In genomic region chr14:84490081-84490480, GRCh38 we compare ENCODE assay signal across 20 cellular contexts.
DNase-seq lines count a peak whose midpoint lies in the region; ATAC-seq and TF ChIP-seq lines count a peak whose summit lies in the region.
"Had no signal": no experiment of that assay in that cellular context is flagged by ENCODE, and none has a peak within 500 bp of the region (broad histone marks: within the 10 kb centered on the region; RNA-seq: fewer than 3 reads in every experiment).

No MANE protein-coding gene starts in this region.

- TF ChIP-seq RAD21 in SK-N-SH (IDR thresholded peaks at IDR 0.05; ENCODE audit: low read length) = no peak

- H3K36me3 ChIP-seq in SK-N-SH (replicated peaks in 1 of 2; ENCODE audit: control insufficient read depth in 1 of 2, insufficient read depth in 2 of 2, low read length in 1 of 2) (no peaks in the 10 kb centered on the region), testis (ENCODE audit: low read depth, missing control alignments) (no peaks in the 10 kb centered on the region)
- H3K36me3 ChIP-seq: BE2C, BLaER1 had no signal

- H3K27me3 Mint-ChIP-seq in activated CD4-positive, alpha-beta memory T cell treated with anti-CD3 and anti-CD28 coated beads for 36 hours = no peaks in the 10 kb centered on the region
- H3K27me3 Mint-ChIP-seq: CD4-positive, alpha-beta memory T cell; CD4-positive, CD25-positive, alpha-beta regulatory T cell; CD8-positive, alpha-beta memory T cell had no signal

- H3K9ac ChIP-seq in SK-N-SH = no peak overlapping the region
- H3K9ac ChIP-seq: BLaER1 had no signal

- no peaks in the 10 kb centered on the region for H3K79me2 ChIP-seq in SK-N-SH (ENCODE audit: insufficient read depth)

- DNase-seq in SK-N-SH = no peak
- DNase-seq in dermis blood vessel endothelial cell = peak; percentile 51
- DNase-seq in lung microvascular endothelial cell (ENCODE audit: low read depth in 2 of 2) = peak; percentile 23 to 27
- no peak for DNase-seq in T1000 (lab: John Stamatoyannopoulos, UW)
- DNase-seq in activated CD4-positive, alpha-beta memory T cell treated with anti-CD3 and anti-CD28 coated beads for 36 hours = no peak
- DNase-seq in testis = no peak
- DNase-seq: ACHN; BE2C; C1 segment of cervical spinal cord; CD4-positive, alpha-beta memory T cell; CD4-positive, CD25-positive, alpha-beta regulatory T cell; CD8-positive, alpha-beta memory T cell; COR-L47; DMS79 treated with DMSO at 0.1 percent for 48 hours; GF-D8 had no signal

- TF ChIP-seq CTCF in SK-N-SH (IDR thresholded peaks at IDR 0.05) (no peak), testis (IDR thresholded peaks at IDR 0.05) (no peak)

- intact Hi-C loops in activated CD4-positive, alpha-beta memory T cell treated with anti-CD3 and anti-CD28 coated beads for 36 hours (cut with micrococcal nuclease) = no loop called here
- intact Hi-C loops in testis (cut with DNase I; ENCODE audit: low total_unique reads) = no loop called here

- H3K9me3 ChIP-seq in SK-N-SH (no peaks in the 10 kb centered on the region), testis (no peaks in the 10 kb centered on the region)
- H3K9me3 ChIP-seq: A549, BE2C, BLaER1 had no signal

- POLR2A ChIA-PET in SK-N-SH (lab: Yijun Ruan, JAX) = no interaction called here
- POLR2A ChIA-PET in activated CD4-positive, alpha-beta memory T cell treated with anti-CD3 and anti-CD28 coated beads for 36 hours (lab: Charles Lee) = no interaction called here

- no peaks in the 10 kb centered on the region for H3F3A ChIP-seq in SK-N-SH (replicated peaks; ENCODE audit: insufficient read depth)

- H3K4me3 Mint-ChIP-seq in activated CD4-positive, alpha-beta memory T cell treated with anti-CD3 and anti-CD28 coated beads for 36 hours = no peak overlapping the region
- H3K4me3 Mint-ChIP-seq: CD14-positive monocyte; CD4-positive, alpha-beta memory T cell; CD4-positive, CD25-positive, alpha-beta regulatory T cell; CD8-positive, alpha-beta memory T cell had no signal

- H3K4me3 ChIP-seq in SK-N-SH (ENCODE audit: low read depth in 2 of 2, low read length in 1 of 2) (no peak overlapping the region), testis (no peak overlapping the region)
- H3K4me3 ChIP-seq: A549, BLaER1 had no signal

- H3K4me1 Mint-ChIP-seq in activated CD4-positive, alpha-beta memory T cell treated with anti-CD3 and anti-CD28 coated beads for 36 hours (ENCODE audit: low read depth) = no peaks in the 10 kb centered on the region
- H3K4me1 Mint-ChIP-seq: CD14-positive monocyte; CD4-positive, alpha-beta memory T cell; CD4-positive, CD25-positive, alpha-beta regulatory T cell; CD8-positive, alpha-beta memory T cell had no signal

- no peak overlapping the region for H3K27ac Mint-ChIP-seq in activated CD4-positive, alpha-beta memory T cell treated with anti-CD3 and anti-CD28 coated beads for 36 hours
- H3K27ac Mint-ChIP-seq: CD14-positive monocyte; CD4-positive, alpha-beta memory T cell; CD4-positive, CD25-positive, alpha-beta regulatory T cell; CD8-positive, alpha-beta memory T cell had no signal

- H3K9me3 Mint-ChIP-seq in activated CD4-positive, alpha-beta memory T cell treated with anti-CD3 and anti-CD28 coated beads for 36 hours = peaks cover 25% of the 10 kb centered on the region

- H2AFZ ChIP-seq in SK-N-SH (ENCODE audit: low read depth) = 0 out of 2 replicates have a peak overlapping the region, but pooled peaks have one; percentile 30

- H3K27ac ChIP-seq in SK-N-SH (ENCODE audit: low read depth in 2 of 2, low read length in 1 of 2) = no peak overlapping the region
- H3K27ac ChIP-seq in testis = no peak overlapping the region
- H3K27ac ChIP-seq: 22Rv1, A549, BLaER1 had no signal

- no peaks in the 10 kb centered on the region for H3K4me1 ChIP-seq in SK-N-SH (ENCODE audit: control insufficient read depth in 1 of 2, insufficient read depth in 2 of 2, low read depth in 1 of 2, low read length in 1 of 2)
- no peaks in the 10 kb centered on the region for H3K4me1 ChIP-seq in testis
- H3K4me1 ChIP-seq: A549, BE2C, BLaER1 had no signal

- 27% methylated on average over 2 of the region's 2 CpGs for WGBS in SK-N-SH (ENCODE audit: low lambda C conversion rate)
- 76 to 81% methylated on average over 2 of the region's 2 CpGs for WGBS in testis, 2 donors

- H3K27me3 ChIP-seq in SK-N-SH (ENCODE audit: insufficient read depth) (no peaks in the 10 kb centered on the region), testis (no peaks in the 10 kb centered on the region)
- H3K27me3 ChIP-seq: BE2C, BLaER1 had no signal

- H4K20me1 ChIP-seq in SK-N-SH (ENCODE audit: insufficient read depth) = no peaks in the 10 kb centered on the region
- H4K20me1 ChIP-seq: BLaER1 had no signal

- TF ChIP-seq EP300 in SK-N-SH (IDR thresholded peaks at IDR 0.05; ENCODE audit: borderline replicate concordance in 1 of 2, low read depth in 1 of 2, low read length in 1 of 2) = no peak

- peaks cover 2% of the 10 kb centered on the region for H3K36me3 Mint-ChIP-seq in activated CD4-positive, alpha-beta memory T cell treated with anti-CD3 and anti-CD28 coated beads for 36 hours
- H3K36me3 Mint-ChIP-seq: CD14-positive monocyte; CD4-positive, alpha-beta memory T cell; CD4-positive, CD25-positive, alpha-beta regulatory T cell had no signal

- no peaks in the 10 kb centered on the region for H3K9me2 ChIP-seq in SK-N-SH

- ATAC-seq in SK-N-SH treated with all-trans-retinoic acid at 6 μM for 48 hours = no peak
- ATAC-seq: A549 had no signal

- CTCF ChIA-PET in SK-N-SH (lab: Yijun Ruan, JAX) = interaction anchor here (0.7 to 1.2 kb wide), 2 partner anchors 9 to 27 kb away, joined by 3 read pairs; no protein-coding TSS in a partner anchor
- CTCF ChIA-PET in activated CD4-positive, alpha-beta memory T cell treated with anti-CD3 and anti-CD28 coated beads for 36 hours (lab: Charles Lee) = no interaction called here

- no peak for TF ChIP-seq POLR2A in testis (IDR thresholded peaks at IDR 0.05)

- no peak overlapping the region for H3K4me2 ChIP-seq in SK-N-SH
- H3K4me2 ChIP-seq: A549, BLaER1 had no signal

TF ChIP-seq in SK-N-SH, 30 proteins besides CTCF, POLR2A, EP300 and RAD21:
- no peak for TF ChIP-seq GABPA (IDR thresholded peaks at IDR 0.05; ENCODE audit: low read depth)
- no peak for TF ChIP-seq TAF1 (IDR thresholded peaks at IDR 0.05; ENCODE audit: borderline replicate concordance, low read depth, low read length)
- no peak for TF ChIP-seq POLR2AphosphoS5 (IDR thresholded peaks at IDR 0.05; ENCODE audit: low read depth, low read length)
- TF ChIP-seq ELF1 (IDR thresholded peaks at IDR 0.05) = no peak
TF ChIP-seq in SK-N-SH: peak in this region for 0.

TF ChIP-seq in SK-N-SH treated with all-trans-retinoic acid at 6 μM for 48 hours, 23 proteins besides CTCF, POLR2A, EP300 and RAD21:
- TF ChIP-seq TSHZ2 (CRISPR knock-in tag; IDR thresholded peaks at IDR 0.05) (no peak), PPARA (CRISPR knock-in tag; IDR thresholded peaks at IDR 0.05; ENCODE audit: borderline replicate concordance) (no peak), ZNF565 (CRISPR knock-in tag; conservative IDR thresholded peaks at IDR 0.05; ENCODE audit: low read depth) (no peak), ARNTL (CRISPR knock-in tag; IDR thresholded peaks at IDR 0.05; ENCODE audit: borderline replicate concordance, low read depth) (no peak), POU6F1 (CRISPR knock-in tag; IDR thresholded peaks at IDR 0.05; ENCODE audit: borderline replicate concordance, low read depth) (no peak), GLIS3 (CRISPR knock-in tag; IDR thresholded peaks at IDR 0.05) (no peak), ZFP3 (CRISPR knock-in tag; IDR thresholded peaks at IDR 0.05) (no peak)

Comparison
In these comparisons a context has a peak if more than half of its experiments do, and no peak if none do; other contexts are left out.
1. DNase-seq: peak in dermis blood vessel endothelial cell (single experiment) and lung microvascular endothelial cell (2 of 2); none in SK-N-SH (single experiment), T1000 (single experiment), activated CD4-positive, alpha-beta memory T cell treated with anti-CD3 and anti-CD28 coated beads for 36 hours (single experiment) and testis (single experiment).